In the genomic region with DNA sequence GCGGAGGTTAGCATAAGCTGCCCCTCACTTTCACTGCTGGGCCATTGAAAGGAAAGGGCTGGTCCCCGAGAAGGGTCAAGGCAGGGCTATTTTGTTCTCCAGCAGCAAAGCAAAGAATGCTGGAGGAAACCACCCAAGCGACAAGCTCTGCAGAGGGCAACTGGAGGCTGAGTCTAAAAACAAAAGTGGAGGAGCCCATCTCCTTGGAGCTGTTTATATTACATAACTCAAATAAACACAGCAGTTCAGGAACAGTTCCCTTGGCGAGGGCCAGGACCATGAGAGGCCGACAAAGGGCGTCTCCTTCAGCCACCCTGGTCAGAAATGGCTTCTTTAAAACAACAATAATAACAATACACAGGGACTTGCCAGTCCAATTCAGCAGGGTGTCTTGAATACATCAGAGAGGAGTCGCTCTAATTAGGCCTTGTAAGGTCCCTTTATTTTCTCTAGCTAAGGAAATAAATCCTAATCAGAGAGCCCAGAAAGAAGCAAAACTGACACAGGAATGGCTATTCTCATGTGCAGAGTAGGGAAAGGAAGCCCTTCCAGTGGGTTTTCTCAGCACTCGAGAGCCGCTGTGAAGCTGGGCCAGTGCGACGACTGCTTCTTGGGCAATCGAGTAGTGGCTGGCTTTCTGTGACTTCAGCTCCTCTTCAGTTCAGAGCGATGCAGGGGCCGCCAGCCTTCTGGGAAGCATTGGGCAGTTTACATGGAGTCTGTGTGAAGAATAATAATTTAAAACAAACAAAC, we compare ENCODE assay signal across 1 cellular context.
TF ChIP-seq lines count a peak whose summit lies in the region.

No MANE protein-coding gene starts in this region.

TF ChIP-seq in endothelial cell of umbilical vein, 7 proteins besides CTCF, POLR2A, EP300 and RAD21 (continued from another document):
- TF ChIP-seq POLR2AphosphoS5 (IDR thresholded peaks at IDR 0.05; ENCODE audit: insufficient read depth, low read depth, low read length) (no peak), GATA2 (IDR thresholded peaks at IDR 0.05; ENCODE audit: insufficient read depth, insufficient read length, low read depth, low read length) (no peak), JUN (IDR thresholded peaks at IDR 0.05; ENCODE audit: borderline replicate concordance, insufficient read depth, insufficient read length, low read depth) (no peak), MYC (IDR thresholded peaks at IDR 0.05; ENCODE audit: low read depth, low read length) (no peak), FOS (IDR thresholded peaks at IDR 0.05; ENCODE audit: borderline replicate concordance, insufficient read depth, low read length) (no peak)
- TF ChIP-seq, protein P1, sequence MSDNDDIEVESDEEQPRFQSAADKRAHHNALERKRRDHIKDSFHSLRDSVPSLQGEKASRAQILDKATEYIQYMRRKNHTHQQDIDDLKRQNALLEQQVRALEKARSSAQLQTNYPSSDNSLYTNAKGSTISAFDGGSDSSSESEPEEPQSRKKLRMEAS (IDR thresholded peaks at IDR 0.05; ENCODE audit: insufficient read depth, insufficient read length), result no peak
TF ChIP-seq in endothelial cell of umbilical vein: peak in this region for 0.
